In genomic region chr19:12680034-12680433, GRCh38 we compare ENCODE assay signal across 14 cellular contexts. TPM values are rescaled to one million over a fixed set of nuclear protein-coding genes. Genes with fewer than 3 reads are reported as not detected.
A peak's percentile ranks its signal among the peaks of the same experiment; 100 is the strongest.
DNase-seq lines count a peak whose midpoint lies in the region; ATAC-seq and TF ChIP-seq lines count a peak whose summit lies in the region.
"Had no signal": no experiment of that assay in that cellular context is flagged by ENCODE, and none has a peak within 500 bp of the region (broad histone marks: within the 10 kb centered on the region; RNA-seq: fewer than 3 reads in every experiment).

No MANE protein-coding gene starts in this region.

- intact Hi-C loops in activated CD8-positive, alpha-beta T cell treated with anti-CD3 and anti-CD28 coated beads for 36 hours (cut with micrococcal nuclease) = no loop called here
- intact Hi-C loops in tibial artery (cut with DNase I; ENCODE audit: low total_unique reads) = loop anchor here (2.0 kb wide), 1 partner anchor 55 kb away; the partner anchor contains the start of gene TRIR

- peak overlapping the region; percentile 79 for H3K4me2 ChIP-seq in BLaER1

- H3K36me3 Mint-ChIP-seq in activated CD8-positive, alpha-beta T cell treated with anti-CD3 and anti-CD28 coated beads for 36 hours (ENCODE audit: low read depth) = peaks cover 34% of the 10 kb centered on the region

- DNase-seq in GM12865 (ENCODE audit: low read depth) (no peak), cortex of kidney (lab: John Stamatoyannopoulos, UW) (no peak), COR-L47 (lab: John Stamatoyannopoulos, UW) (no peak), tibial artery (no peak), Ammon's horn (ENCODE audit: low spot score) (no peak)
- DNase-seq in activated CD8-positive, alpha-beta T cell treated with anti-CD3 and anti-CD28 coated beads for 36 hours = no peak
- DNase-seq: activated effector memory CD4-positive, alpha-beta T cell treated with anti-CD3 and anti-CD28 coated beads, Interleukin-2, amount 50 U/mL, for 16 hours; midbrain; NCI-H1092 treated with DMSO at 0.1 percent for 48 hours; NCI-H446; RPMI8226; stimulated activated CD4-positive, alpha-beta T cell treated with anti-CD3 and anti-CD28 coated beads, Interleukin-4, amount 100 ng/mL, for 1 hour had no signal

- H3K36me3 ChIP-seq in BLaER1 = peaks cover 52% of the 10 kb centered on the region
- H3K36me3 ChIP-seq in mesodermal cell (ENCODE audit: control insufficient read depth, insufficient read depth, low read length) = peaks cover 46% of the 10 kb centered on the region
- H3K36me3 ChIP-seq in tibial artery = peaks cover 40 to 52% (median 44%) of the 10 kb centered on the region in 3 donors

- ATAC-seq in activated CD8-positive, alpha-beta T cell treated with anti-CD3 and anti-CD28 coated beads for 36 hours = no peak

- peak overlapping the region; percentile 78 for H3K4me3 ChIP-seq in BLaER1
- H3K4me3 ChIP-seq in GM12865 (ENCODE audit: low read depth, low read length) = peak overlapping the region; percentile 15; the same call in 1 of the 2 replicates
- peak overlapping the region; percentile 85 for H3K4me3 ChIP-seq in mesodermal cell (ENCODE audit: extremely low read depth, insufficient read depth, low read length, poor library complexity, severe bottlenecking)
- H3K4me3 ChIP-seq in tibial artery = no peak overlapping the region

- POLR2A ChIA-PET in activated CD8-positive, alpha-beta T cell treated with anti-CD3 and anti-CD28 coated beads for 36 hours (lab: Charles Lee) = interaction anchor here (0.6 to 4.5 kb wide), 7 partner anchors 11 to 191 kb away, joined by 3 to 38 read pairs (median 3); partner anchors contain the start of genes FBXW9, MAN2B1 and WDR83

- H3K4me1 ChIP-seq in BLaER1 (peaks cover 34% of the 10 kb centered on the region), mesodermal cell (ENCODE audit: control insufficient read depth, insufficient read depth, low read length, poor library complexity, severe bottlenecking) (no peaks in the 10 kb centered on the region), tibial artery (peaks cover 0 to 27% (median 6%) of the 10 kb centered on the region in 4 donors)

- peaks cover 48% of the 10 kb centered on the region for H4K20me1 ChIP-seq in BLaER1

- H3K9me3 Mint-ChIP-seq in activated CD8-positive, alpha-beta T cell treated with anti-CD3 and anti-CD28 coated beads for 36 hours = no peaks in the 10 kb centered on the region

- H3K4me1 Mint-ChIP-seq in activated CD8-positive, alpha-beta T cell treated with anti-CD3 and anti-CD28 coated beads for 36 hours (ENCODE audit: low read depth) = peaks cover 26% of the 10 kb centered on the region

- no peak overlapping the region for H3K27ac Mint-ChIP-seq in activated CD8-positive, alpha-beta T cell treated with anti-CD3 and anti-CD28 coated beads for 36 hours

- TF ChIP-seq CTCF in GM12865 (IDR thresholded peaks at IDR 0.05; ENCODE audit: insufficient read depth, low read depth, low read length, missing control alignments) = no peak
- TF ChIP-seq CTCF in activated CD8-positive, alpha-beta T cell treated with anti-CD3 and anti-CD28 coated beads for 36 hours (IDR thresholded peaks at IDR 0.05) = no peak
- no peak for TF ChIP-seq CTCF in tibial artery (IDR thresholded peaks at IDR 0.05)

- no peaks in the 10 kb centered on the region for H3K27me3 Mint-ChIP-seq in activated CD8-positive, alpha-beta T cell treated with anti-CD3 and anti-CD28 coated beads for 36 hours

- H3K4me3 Mint-ChIP-seq in activated CD8-positive, alpha-beta T cell treated with anti-CD3 and anti-CD28 coated beads for 36 hours = peak overlapping the region; percentile 93

- no peak overlapping the region for H3K27ac ChIP-seq in BLaER1
- H3K27ac ChIP-seq in mesodermal cell (ENCODE audit: low read depth, low read length, severe bottlenecking) = no peak overlapping the region
- no peak overlapping the region for H3K27ac ChIP-seq in tibial artery

- H3K9ac ChIP-seq in BLaER1 = peak overlapping the region; percentile 46; the same call in 1 of the 2 replicates

- no peaks in the 10 kb centered on the region for H3K27me3 ChIP-seq in BLaER1
- no peaks in the 10 kb centered on the region for H3K27me3 ChIP-seq in tibial artery

- WGBS in mesodermal cell (ENCODE audit: insufficient coverage in 2 of 2), 2 experiments = 94 to 95% methylated on average over 9 of the region's 9 CpGs

- CTCF ChIA-PET in activated CD8-positive, alpha-beta T cell treated with anti-CD3 and anti-CD28 coated beads for 36 hours (lab: Charles Lee) = interaction anchor here (0.9 to 3.2 kb wide), 3 partner anchors 8 to 168 kb away, joined by 3 to 20 read pairs (median 10); no protein-coding TSS in a partner anchor

- H3K9me3 ChIP-seq in BLaER1 = no peaks in the 10 kb centered on the region
- H3K9me3 ChIP-seq in mesodermal cell (ENCODE audit: control insufficient read depth, low read length) = no peaks in the 10 kb centered on the region
- no peaks in the 10 kb centered on the region for H3K9me3 ChIP-seq in tibial artery

RNA-seq across cellular contexts. Expression of gene DHPS, which starts 1.6 kb away (rescaled TPM):
- total RNA-seq in activated CD8-positive, alpha-beta T cell treated with anti-CD3 and anti-CD28 coated beads for 36 hours = 100 to 1,000 TPM; 113 TPM
- 87.5 TPM for polyA plus RNA-seq in mesodermal cell (2013, experiment 1 of 2)
- 80.4 TPM for polyA plus RNA-seq in mesodermal cell (2013, experiment 2 of 2)

RNA-seq across cellular contexts. Expression of gene GNG14, which starts 7.8 kb away (rescaled TPM):
- not detected for total RNA-seq in activated CD8-positive, alpha-beta T cell treated with anti-CD3 and anti-CD28 coated beads for 36 hours
- polyA plus RNA-seq in mesodermal cell (2013, experiment 1 of 2) = not detected
- not detected for polyA plus RNA-seq in mesodermal cell (2013, experiment 2 of 2)

RNA-seq across cellular contexts. Expression of gene WDR83, which starts 13.4 kb away (rescaled TPM):
- total RNA-seq in activated CD8-positive, alpha-beta T cell treated with anti-CD3 and anti-CD28 coated beads for 36 hours = 10 to 100 TPM; 17.5 to 23.2 TPM
- 9.5 TPM for polyA plus RNA-seq in mesodermal cell (2013, experiment 1 of 2)
- 9.3 TPM for polyA plus RNA-seq in mesodermal cell (2013, experiment 2 of 2)

RNA-seq across cellular contexts. Expression of gene MAN2B1, which starts 13.5 kb away (rescaled TPM):
- 100 to 1,000 TPM; 127 to 135 TPM for total RNA-seq in activated CD8-positive, alpha-beta T cell treated with anti-CD3 and anti-CD28 coated beads for 36 hours
- 57.5 TPM for polyA plus RNA-seq in mesodermal cell (2013, experiment 1 of 2)
- polyA plus RNA-seq in mesodermal cell (2013, experiment 2 of 2) = 41.2 TPM

RNA-seq across cellular contexts. Expression of gene FBXW9, which starts 16.4 kb away (rescaled TPM):
- 10 to 100 TPM in 1 of 2 experiments, 1 to 10 TPM in 1; 9.9 to 10.8 TPM for total RNA-seq in activated CD8-positive, alpha-beta T cell treated with anti-CD3 and anti-CD28 coated beads for 36 hours
- polyA plus RNA-seq in mesodermal cell (2013, experiment 1 of 2) = 14.4 TPM
- 13.0 TPM for polyA plus RNA-seq in mesodermal cell (2013, experiment 2 of 2)

Comparison
In these comparisons a context has a peak if more than half of its experiments do, and no peak if none do; other contexts are left out.
1. H3K4me3 ChIP-seq: peak in BLaER1 (single experiment), GM12865 (single experiment) and mesodermal cell (single experiment); none in tibial artery (0 of 2).